Comparison of ENCODE assay signal across 8 cellular contexts in the genomic region with DNA sequence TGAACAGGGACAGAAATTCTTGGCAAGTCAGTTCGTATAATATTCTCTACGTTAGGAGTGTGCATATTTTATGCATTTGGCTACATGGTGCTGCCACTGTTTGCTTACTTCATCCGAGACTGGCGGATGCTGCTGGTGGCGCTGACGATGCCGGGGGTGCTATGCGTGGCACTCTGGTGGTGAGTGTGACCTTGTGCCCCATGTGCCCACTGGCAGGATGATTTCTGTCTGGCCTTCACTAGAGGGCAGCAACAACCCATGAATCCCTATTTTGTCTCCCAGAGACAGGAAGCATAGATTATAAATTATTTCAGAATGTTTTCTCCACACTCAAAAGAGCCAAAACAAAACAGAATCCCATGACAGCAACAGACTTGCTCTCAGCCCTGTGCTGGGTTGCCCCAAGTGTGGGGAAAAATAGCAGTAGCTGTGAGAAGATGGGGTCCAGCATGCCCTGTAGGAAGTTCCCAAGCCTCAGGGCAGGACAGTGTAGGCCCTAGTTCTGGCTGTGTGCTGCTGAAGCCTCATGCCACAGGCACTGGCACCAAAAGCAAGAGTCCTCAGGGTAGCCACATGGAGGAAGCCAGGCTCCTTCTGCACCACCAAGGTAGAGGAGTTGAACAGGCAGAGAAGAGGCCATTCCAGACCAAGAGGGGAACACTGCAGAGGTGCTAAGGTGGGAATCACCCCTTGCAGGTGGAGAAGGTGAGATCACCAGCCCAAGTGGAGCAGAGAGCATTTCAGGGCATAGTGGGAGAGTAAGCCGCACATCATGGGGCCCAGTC. TPM values are rescaled to one million over a fixed set of nuclear protein-coding genes. Genes with fewer than 3 reads are reported as not detected.
DNase-seq lines count a peak whose midpoint lies in the region; ATAC-seq, FAIRE-seq and TF ChIP-seq lines count a peak whose summit lies in the region.

No MANE protein-coding gene starts in this region.

- ATAC-seq in HG02678 (IDR thresholded peaks at IDR 0.05; ENCODE audit: unreplicated experiment) (peak; percentile 41), pancreas (peak; percentile 52 to 77 (median 72)), HG02840 (IDR thresholded peaks at IDR 0.05; ENCODE audit: low FRiP score, unreplicated experiment) (no peak)

- peaks cover 45% of the 10 kb centered on the region for H3K4me1 Mint-ChIP-seq in type B pancreatic cell (ENCODE audit: unreplicated experiment)

- peak overlapping the region in 3 of 4 donors; percentile 28 to 88 (median 68) for H3K27ac ChIP-seq in pancreas

- TF ChIP-seq CTCF in fibroblast of villous mesenchyme (IDR thresholded peaks at IDR 0.05; ENCODE audit: insufficient read depth, low read depth, low read length): peak; percentile 79
- peak; percentile 30 to 64 (median 54) for TF ChIP-seq CTCF in pancreas (IDR thresholded peaks at IDR 0.05)
- TF ChIP-seq CTCF in type B pancreatic cell (conservative IDR thresholded peaks at IDR 0.05): peak; percentile 76

- peaks cover 0 to 10% (median 0%) of the 10 kb centered on the region in 3 donors for H3K36me3 ChIP-seq in pancreas

- no peak for FAIRE-seq in RCC 7860 (lab: Jason Lieb, UNC)
- no peak for FAIRE-seq in pancreas (lab: Jason Lieb, UNC)

- H3K27ac Mint-ChIP-seq in type B pancreatic cell: peak overlapping the region; percentile 97

- no peaks in the 10 kb centered on the region for H3K9me3 Mint-ChIP-seq in type B pancreatic cell

- no peak overlapping the region for H3K4me3 Mint-ChIP-seq in type B pancreatic cell

- DNase-seq in DMS114 treated with DMSO at 0.1 percent for 48 hours (lab: John Stamatoyannopoulos, UW; ENCODE audit: unreplicated experiment) (peak; percentile 8), RCC 7860 (ENCODE audit: low spot score) (peak; percentile 69), fibroblast of villous mesenchyme (ENCODE audit: low read depth) (peak; percentile 76), pancreas (peak in 4 of 6 donors; percentile 41 to 69 (median 44)), type B pancreatic cell (ENCODE audit: extremely low spot score, unreplicated experiment) (peak; percentile 62)
- DNase-seq in activated effector memory CD4-positive, alpha-beta T cell treated with anti-CD3 and anti-CD28 coated beads, Interleukin-2, amount 50 U/mL, for 16 hours: peak; percentile 82

- H3K4me1 ChIP-seq in pancreas: peaks cover 0 to 33% (median 8%) of the 10 kb centered on the region in 3 donors

- peaks cover 16% of the 10 kb centered on the region for H3K36me3 Mint-ChIP-seq in type B pancreatic cell

- 33 to 35% methylated on average over 9 of the region's 9 CpGs for whole genome bisulfite sequencing in pancreas, 2 donors

- intact Hi-C loops in pancreas (cut with DNase I): loop anchor here in 1 of 3 donors (10.0 kb wide), 1 partner anchor 119 kb away; no protein-coding TSS in a partner anchor

- no peaks in the 10 kb centered on the region for H3K27me3 Mint-ChIP-seq in type B pancreatic cell

- H3K4me3 ChIP-seq in fibroblast of villous mesenchyme (ENCODE audit: low read depth, low read length) (no peak overlapping the region), pancreas (no peak overlapping the region)

- no peaks in the 10 kb centered on the region for H3K27me3 ChIP-seq in pancreas

- H3K9me3 ChIP-seq in pancreas: no peaks in the 10 kb centered on the region

RNA-seq across cellular contexts. Expression of a gene that starts 16.0 kb away (rescaled TPM):
- total RNA-seq in fibroblast of villous mesenchyme: 5.8 and 7.3 TPM in 2 replicates
- 10 to 100 TPM in 2 of 6 donors, 1 to 10 TPM in 4; 5.5 to 13.1 (median 7.8) TPM for total RNA-seq in pancreas
- 10 to 100 TPM in 1 of 2 donors, 1 to 10 TPM in 1; 7.1 to 12.2 TPM for polyA plus RNA-seq in pancreas
- total RNA-seq in type B pancreatic cell (ENCODE audit: low replicate concordance): 21.6 and 39.3 TPM in 2 replicates

Comparison
In these comparisons a context has a peak if more than half of its experiments do, and no peak if none do; other contexts are left out.
1. DNase-seq: peak in every context shown above with its lines; median percentile 82 in activated effector memory CD4-positive, alpha-beta T cell treated with anti-CD3 and anti-CD28 coated beads, Interleukin-2, amount 50 U/mL, for 16 hours; 76 in fibroblast of villous mesenchyme; 69 in RCC 7860; 62 in type B pancreatic cell; 44 in pancreas; 8 in DMS114 treated with DMSO at 0.1 percent for 48 hours.